Comparison of ENCODE assay signal across 24 cellular contexts in genomic region chr12:108301346-108301745, GRCh38. TPM values are rescaled to one million over a fixed set of nuclear protein-coding genes. Genes with fewer than 3 reads are reported as not detected.
"Had no signal": no experiment of that assay in that cellular context is flagged by ENCODE, and none has a peak within 500 bp of the region (broad histone marks: within the 10 kb centered on the region; RNA-seq: fewer than 3 reads in every experiment).

No MANE protein-coding gene starts in this region.

- DNase-seq: activated CD4-positive, alpha-beta T cell treated with anti-CD3 and anti-CD28 coated beads, Interleukin-2, amount 50 U/mL, for 4 hours; activated CD8-positive, alpha-beta memory T cell treated with anti-CD3 and anti-CD28 coated beads, Interleukin-2, amount 50 U/mL, for 48 hours; activated naive CD4-positive, alpha-beta T cell treated with Interleukin-2 at 50 U/mL for 16 hours; activated naive CD8-positive, alpha-beta T cell treated with anti-CD3 and anti-CD28 coated beads for 36 hours; activated T-cell treated with anti-CD3 and anti-CD28 coated beads, Interleukin-2, amount 50 U/mL, for 48 hours; amniotic stem cell; cerebellar nuclear complex; cortex of kidney; heart right ventricle; naive thymus-derived CD4-positive, alpha-beta T cell; stimulated activated CD4-positive, alpha-beta T cell treated with anti-CD3 and anti-CD28 coated beads, Interleukin-4, amount 100 ng/mL, for 1 hour; stimulated activated naive CD4-positive, alpha-beta T cell treated with Interleukin-2 at 50 U/mL for 16 hours; T-helper 1 cell; T-helper 9 cell had no signal

- H3K9me3 Mint-ChIP-seq: activated naive CD8-positive, alpha-beta T cell treated with anti-CD3 and anti-CD28 coated beads for 36 hours had no signal

- H3K27me3 ChIP-seq: breast epithelium, heart right ventricle, pancreas had no signal

- H3K9me3 ChIP-seq: breast epithelium, heart right ventricle, pancreas, thoracic aorta had no signal

- H3K4me3 ChIP-seq: breast epithelium, heart right ventricle, lung, pancreas, smooth muscle cell, thoracic aorta had no signal

- H3K4me2 ChIP-seq: smooth muscle cell had no signal

- FAIRE-seq: endometrium, keratinocyte, pancreas had no signal

- H3K27ac Mint-ChIP-seq: activated naive CD8-positive, alpha-beta T cell treated with anti-CD3 and anti-CD28 coated beads for 36 hours; naive thymus-derived CD4-positive, alpha-beta T cell; WTC11 had no signal

- H3K36me3 ChIP-seq: breast epithelium, heart right ventricle, pancreas, thoracic aorta had no signal

- H3K36me3 Mint-ChIP-seq: activated naive CD8-positive, alpha-beta T cell treated with anti-CD3 and anti-CD28 coated beads for 36 hours; WTC11 had no signal

- H3K27ac ChIP-seq: thoracic aorta had no signal

- ATAC-seq: heart right ventricle; naive thymus-derived CD4-positive, alpha-beta T cell; pancreas; sciatic nerve; WTC11 had no signal

- H3K4me3 Mint-ChIP-seq: activated naive CD8-positive, alpha-beta T cell treated with anti-CD3 and anti-CD28 coated beads for 36 hours; naive thymus-derived CD4-positive, alpha-beta T cell; WTC11 had no signal

RNA-seq across cellular contexts. Expression of gene CMKLR1, which starts 37.8 kb away (rescaled TPM):
- total RNA-seq: activated CD8-positive, alpha-beta memory T cell treated with anti-CD3 and anti-CD28 coated beads for 36 hours; activated naive CD8-positive, alpha-beta T cell treated with anti-CD3 and anti-CD28 coated beads for 36 hours had no signal
- polyA plus RNA-seq: keratinocyte had no signal
